Comparison of ENCODE assay signal across 8 cellular contexts in genomic region chr6:37101991-37102298, GRCh38.
DNase-seq lines count a peak whose midpoint lies in the region; ATAC-seq and TF ChIP-seq lines count a peak whose summit lies in the region.

No MANE protein-coding gene starts in this region.

- peak overlapping the region; percentile 76 for H3K4me3 Mint-ChIP-seq in T-helper 17 cell
- peak overlapping the region; percentile 88 for H3K4me3 Mint-ChIP-seq in glutamatergic neuron (ENCODE audit: unreplicated experiment)

- H3K4me1 ChIP-seq in ES-I3 (ENCODE audit: insufficient read depth, low read length) (peaks cover 29% of the 10 kb centered on the region), gastrocnemius medialis (peaks cover 27 to 40% of the 10 kb centered on the region in 2 donors)

- H3K36me3 Mint-ChIP-seq in T-helper 17 cell (ENCODE audit: low read depth) (no peaks in the 10 kb centered on the region), glutamatergic neuron (ENCODE audit: unreplicated experiment) (no peaks in the 10 kb centered on the region)

- no peak for ATAC-seq in T-helper 17 cell
- ATAC-seq in gastrocnemius medialis = peak in 1 of 2 donors; percentile 1
- no peak for ATAC-seq in HG03457 (IDR thresholded peaks at IDR 0.05; ENCODE audit: unreplicated experiment)
- no peak for ATAC-seq in GM21528 (IDR thresholded peaks at IDR 0.05; ENCODE audit: low FRiP score, unreplicated experiment)
- ATAC-seq in GM19463 (IDR thresholded peaks at IDR 0.05; ENCODE audit: unreplicated experiment) = no peak
- ATAC-seq in GM21619 (IDR thresholded peaks at IDR 0.05; ENCODE audit: unreplicated experiment) = no peak

- in situ Hi-C loops in gastrocnemius medialis (cut with MboI; ENCODE audit: low sequenced_read_pairs in 4 of 4) = no loop called here

- DNase-seq in T-helper 17 cell (no peak), glutamatergic neuron (no peak), gastrocnemius medialis (no peak)

- peak overlapping the region; percentile 33 to 60 (median 49) for H3K4me3 ChIP-seq in gastrocnemius medialis

- intact Hi-C loops in gastrocnemius medialis (cut with DNase I; ENCODE audit: low total_unique reads) = loop anchor here (1.0 to 2.0 kb wide), 2 partner anchors 27 to 44 kb away; no protein-coding TSS in a partner anchor

- H3K27ac ChIP-seq in gastrocnemius medialis = peak overlapping the region; percentile 86 to 95 (median 90)

- H3K27ac Mint-ChIP-seq in T-helper 17 cell (peak overlapping the region; percentile 97), glutamatergic neuron (ENCODE audit: unreplicated experiment) (peak overlapping the region; percentile 100)

- H3K36me3 ChIP-seq in ES-I3 (ENCODE audit: insufficient read depth, low read length) = no peaks in the 10 kb centered on the region
- H3K36me3 ChIP-seq in gastrocnemius medialis = no peaks in the 10 kb centered on the region

- peaks cover 22% of the 10 kb centered on the region for H3K4me1 Mint-ChIP-seq in T-helper 17 cell
- H3K4me1 Mint-ChIP-seq in glutamatergic neuron (ENCODE audit: low read depth, unreplicated experiment) = peaks cover 35% of the 10 kb centered on the region

- H3K27me3 Mint-ChIP-seq in T-helper 17 cell = no peaks in the 10 kb centered on the region
- peaks cover 13% of the 10 kb centered on the region for H3K27me3 Mint-ChIP-seq in glutamatergic neuron (ENCODE audit: unreplicated experiment)

- peak overlapping the region; percentile 23; the same call in 1 of the 2 replicates for H3K9ac ChIP-seq in ES-I3 (ENCODE audit: low read depth, low read length)

- no peak for TF ChIP-seq POLR2A in gastrocnemius medialis (IDR thresholded peaks at IDR 0.05)

- H3K9me3 ChIP-seq in ES-I3 (ENCODE audit: control insufficient read depth, insufficient read depth, low read length) (no peaks in the 10 kb centered on the region), T-helper 17 cell (ENCODE audit: control insufficient read depth, low read length, poor library complexity, severe bottlenecking) (no peaks in the 10 kb centered on the region), gastrocnemius medialis (no peaks in the 10 kb centered on the region)

- H3K9me3 Mint-ChIP-seq in glutamatergic neuron (ENCODE audit: unreplicated experiment) = peaks cover 13% of the 10 kb centered on the region

- TF ChIP-seq CTCF in glutamatergic neuron (IDR thresholded peaks at IDR 0.05; ENCODE audit: partially characterized antibody, unreplicated experiment) = no peak
- TF ChIP-seq CTCF in gastrocnemius medialis (IDR thresholded peaks at IDR 0.05 in 4 of 5, conservative IDR thresholded peaks at IDR 0.05 in 1 of 5) = no peak

- no peaks in the 10 kb centered on the region for H3K27me3 ChIP-seq in gastrocnemius medialis
